ENCODE assay signal across 8 cellular contexts in genomic region chr14:36662543-36663403, GRCh38. TPM values are rescaled to one million over a fixed set of nuclear protein-coding genes. Genes with fewer than 3 reads are reported as not detected.
DNase-seq lines count a peak whose midpoint lies in the region; ATAC-seq and TF ChIP-seq lines count a peak whose summit lies in the region.

No MANE protein-coding gene starts in this region.

- no peaks in the 10 kb centered on the region for H3K4me1 ChIP-seq in H9 (ENCODE audit: insufficient read depth, low read length)
- peaks cover 7 to 24% of the 10 kb centered on the region in 2 donors for H3K4me1 ChIP-seq in ascending aorta
- H3K4me1 ChIP-seq in mesenchymal stem cell (ENCODE audit: control insufficient read depth, insufficient read depth, low read depth, low read length), result peaks cover 44% of the 10 kb centered on the region

- H3K9me3 ChIP-seq in H9 (ENCODE audit: control insufficient read depth, low read depth, low read length) (no peaks in the 10 kb centered on the region), ascending aorta (no peaks in the 10 kb centered on the region), mesenchymal stem cell (ENCODE audit: control insufficient read depth, low read length) (no peaks in the 10 kb centered on the region)

- H3K4me3 ChIP-seq in ascending aorta (peak overlapping the region; percentile 51 to 63), mesenchymal stem cell (ENCODE audit: insufficient read depth in 1 of 2, low read depth in 1 of 2, low read length in 2 of 2) (peak overlapping the region; percentile 73 to 77)

- no peak overlapping the region for H2AFZ ChIP-seq in H9 (ENCODE audit: low read length)
- H2AFZ ChIP-seq in mesenchymal stem cell (ENCODE audit: low read depth, low read length), result peak overlapping the region; percentile 6

- ATAC-seq in activated CD4-positive, CD25-positive, alpha-beta regulatory T cell treated with anti-CD3 and anti-CD28 coated beads, Interleukin-2, amount 50 U/mL, for 24 hours, result no peak
- no peak for ATAC-seq in GM19324 (IDR thresholded peaks at IDR 0.05; ENCODE audit: low FRiP score, unreplicated experiment)

- H3K14ac ChIP-seq in H9 (ENCODE audit: insufficient read depth, low read length), result no peak overlapping the region; the same call in 1 of the 2 replicates
- no peak overlapping the region for H3K14ac ChIP-seq in mesenchymal stem cell (ENCODE audit: low read length in 2 of 2)

- H2BK20ac ChIP-seq in H9 (ENCODE audit: low read depth, low read length, poor library complexity, severe bottlenecking), result no peak overlapping the region

- H3K36me3 Mint-ChIP-seq in H9 (ENCODE audit: insufficient read depth in 1 of 3, low read depth in 3 of 3), result no peaks in the 10 kb centered on the region; a peak in 1 of 7 replicates

- no peak overlapping the region for H2BK15ac ChIP-seq in H9 (ENCODE audit: low read depth, low read length)
- no peak overlapping the region for H2BK15ac ChIP-seq in mesenchymal stem cell (ENCODE audit: low read depth, poor library complexity, severe bottlenecking)

- H2BK120ac ChIP-seq in H9 (ENCODE audit: low read depth, low read length, poor library complexity, severe bottlenecking) (no peak overlapping the region), mesenchymal stem cell (ENCODE audit: low read depth, low read length) (no peak overlapping the region)

- no peaks in the 10 kb centered on the region for H4K20me1 ChIP-seq in H9 (ENCODE audit: control insufficient read depth, insufficient read depth, insufficient read length)

- DNase-seq in H9 (peak; percentile 59), ascending aorta (ENCODE audit: low spot score in 2 of 2) (no peak), mesenchymal stem cell (peak; percentile 45), kidney glomerular epithelial cell (lab: John Stamatoyannopoulos, UW) (no peak), DMS153 (lab: John Stamatoyannopoulos, UW) (no peak)

- H3K4ac ChIP-seq in H9 (ENCODE audit: low read depth, low read length) (no peak overlapping the region), mesenchymal stem cell (ENCODE audit: low read depth in 1 of 2, low read length in 2 of 2) (no peak overlapping the region)

- H3T11ph ChIP-seq in H9 (ENCODE audit: low read length), result no peak overlapping the region

- no CpG with 5 or more reads among the region's 71 CpGs for WGBS in H9 (ENCODE audit: extremely low coverage, insufficient read length, low lambda C conversion rate)
- WGBS in mesenchymal stem cell, result 2% methylated on average over 71 of the region's 71 CpGs

- peak overlapping the region; percentile 86 for H3K27ac ChIP-seq in 22Rv1
- H3K27ac ChIP-seq in H9 (ENCODE audit: insufficient read length, low read depth, low read length), result no peak overlapping the region
- H3K27ac ChIP-seq in ascending aorta, result peak overlapping the region in 1 of 2 donors; percentile 4
- peak overlapping the region; percentile 45 for H3K27ac ChIP-seq in mesenchymal stem cell (ENCODE audit: low read length, poor library complexity, severe bottlenecking)

- H3K79me2 ChIP-seq in H9 (ENCODE audit: insufficient read depth, low read length), result no peaks in the 10 kb centered on the region

- H2BK5ac ChIP-seq in H9 (ENCODE audit: insufficient read length, low read length) (no peak overlapping the region), mesenchymal stem cell (ENCODE audit: low read depth, low read length, poor library complexity, severe bottlenecking) (no peak overlapping the region)

- H3K9ac ChIP-seq in H9 (ENCODE audit: extremely low read depth, insufficient read length, low read length), result no peak overlapping the region
- peak overlapping the region; percentile 60 for H3K9ac ChIP-seq in mesenchymal stem cell (ENCODE audit: low read length)

- H3K56ac ChIP-seq in H9 (ENCODE audit: insufficient read length, low read depth, low read length), result no peak overlapping the region

- H3K27ac Mint-ChIP-seq in H9, result no peak overlapping the region; a peak in 1 of 7 replicates

- H2AK5ac ChIP-seq in H9 (ENCODE audit: insufficient read length, low read length) (no peak overlapping the region), mesenchymal stem cell (ENCODE audit: low read length, severe bottlenecking) (no peak overlapping the region)

- no peak overlapping the region for H2BK12ac ChIP-seq in H9 (ENCODE audit: insufficient read length, low read depth, low read length)
- no peak overlapping the region for H2BK12ac ChIP-seq in mesenchymal stem cell (ENCODE audit: low read length in 2 of 2)

- no peak overlapping the region for H4K91ac ChIP-seq in H9 (ENCODE audit: insufficient read length, low read depth, low read length)
- peak overlapping the region; percentile 37 for H4K91ac ChIP-seq in mesenchymal stem cell (ENCODE audit: low read length)

- H3K4me1 Mint-ChIP-seq in H9, result peaks cover 32 to 50% of the 10 kb centered on the region in 2 experiments

- intact Hi-C loops in ascending aorta (cut with DNase I), result loop anchor here (5.0 to 10.0 kb wide), 3 partner anchors 148 to 475 kb away; partner anchors contain the start of gene MBIP

- H4K5ac ChIP-seq in H9 (ENCODE audit: insufficient read length, low read depth, low read length), result no peak overlapping the region

- peak overlapping the region; percentile 65 to 78 for H3K4me3 Mint-ChIP-seq in H9

- H3K18ac ChIP-seq in H9 (ENCODE audit: insufficient read length, low read depth, low read length) (no peak overlapping the region), mesenchymal stem cell (ENCODE audit: low read depth in 1 of 2, low read length in 2 of 2) (peak overlapping the region in 1 of 2 experiments; percentile 58)

- H3K36me3 ChIP-seq in ascending aorta (no peaks in the 10 kb centered on the region), mesenchymal stem cell (ENCODE audit: control insufficient read depth in 1 of 2, insufficient read depth in 2 of 2, low read depth in 1 of 2, low read length in 2 of 2) (peaks cover 0 to 12% of the 10 kb centered on the region in 2 experiments)

- H3K27me3 Mint-ChIP-seq in H9 (ENCODE audit: low read depth), result peaks cover 100% of the 10 kb centered on the region

- no peak overlapping the region for H3K23ac ChIP-seq in H9 (ENCODE audit: insufficient read length, low read depth, low read length)
- peak overlapping the region; percentile 24 to 46 for H3K23ac ChIP-seq in mesenchymal stem cell (ENCODE audit: low read length in 2 of 2)

- no peak for TF ChIP-seq CTCF in 22Rv1 (IDR thresholded peaks at IDR 0.05)
- peak; percentile 26; the same call in 2 of the 3 replicates for TF ChIP-seq CTCF in H9 (conservative IDR thresholded peaks at IDR 0.05)
- TF ChIP-seq CTCF in ascending aorta (IDR thresholded peaks at IDR 0.05), result no peak

- H3K9me3 Mint-ChIP-seq in H9, result peaks cover 2 to 15% of the 10 kb centered on the region in 2 experiments; a peak in 4 of 5 replicates

- peaks cover 92% of the 10 kb centered on the region for H3K27me3 ChIP-seq in H9 (ENCODE audit: insufficient read depth, low read length)
- H3K27me3 ChIP-seq in ascending aorta, result peaks cover 29% of the 10 kb centered on the region
- H3K27me3 ChIP-seq in mesenchymal stem cell (ENCODE audit: control insufficient read depth in 1 of 2, insufficient read depth in 1 of 2, low read length in 2 of 2), result peaks cover 37 to 94% of the 10 kb centered on the region in 2 experiments

- H4K8ac ChIP-seq in H9 (replicated peaks; ENCODE audit: insufficient read length, low read depth, low read length) (no peak overlapping the region), mesenchymal stem cell (ENCODE audit: low read length) (no peak overlapping the region)

- H3K23me2 ChIP-seq in H9 (ENCODE audit: insufficient read length, low read depth, low read length, poor library complexity, severe bottlenecking), result peaks cover 11% of the 10 kb centered on the region

- H3K4me2 ChIP-seq in H9 (ENCODE audit: insufficient read depth, insufficient read length, low read length) (peak overlapping the region; percentile 55), mesenchymal stem cell (ENCODE audit: low read length, poor library complexity, severe bottlenecking) (peak overlapping the region; percentile 89)

- H3K79me1 ChIP-seq in H9 (ENCODE audit: insufficient read depth, low read depth, low read length, poor library complexity, severe bottlenecking), result no peaks in the 10 kb centered on the region
- peaks cover 9% of the 10 kb centered on the region for H3K79me1 ChIP-seq in mesenchymal stem cell (replicated peaks; ENCODE audit: low read length, poor library complexity, severe bottlenecking)

RNA-seq across cellular contexts. Expression of gene PAX9, which starts 1.1 kb away (rescaled TPM):
- not detected in 2 replicates for total RNA-seq in H9 (2021)
- not detected for total RNA-seq in ascending aorta
- polyA plus RNA-seq in mesenchymal stem cell (2013, experiment 1 of 2), result 0.91 TPM
- 0.92 TPM for polyA plus RNA-seq in mesenchymal stem cell (2013, experiment 2 of 2)

Comparison
In these comparisons a context has a peak if more than half of its experiments do, and no peak if none do; other contexts are left out.
1. DNase-seq: peak in H9 (single experiment) and mesenchymal stem cell (single experiment); none in ascending aorta (0 of 2), kidney glomerular epithelial cell (single experiment) and DMS153 (single experiment).